ENCODE assay signal across 15 cellular contexts in genomic region chr4:60723796-60724195, GRCh38.
"Had no signal": no experiment of that assay in that cellular context is flagged by ENCODE, and none has a peak within 500 bp of the region (broad histone marks: within the 10 kb centered on the region; RNA-seq: fewer than 3 reads in every experiment).

No MANE protein-coding gene starts in this region.

- H3K9me3 Mint-ChIP-seq: neural progenitor cell had no signal

- H3K27me3 Mint-ChIP-seq: activated CD4-positive, alpha-beta memory T cell treated with anti-CD3 and anti-CD28 coated beads, Interleukin-2, amount 10 ng/mL, durations not matched to agents 7 days and 5 days; activated naive CD8-positive, alpha-beta T cell treated with anti-CD3 and anti-CD28 coated beads, Interleukin-2, amount 50 U/mL, for 24 hours had no signal

- DNase-seq: activated CD4-positive, alpha-beta memory T cell treated with anti-CD3 and anti-CD28 coated beads, Interleukin-2, amount 10 ng/mL, durations not matched to agents 7 days and 5 days; activated CD4-positive, alpha-beta T cell treated with anti-CD3 and anti-CD28 coated beads for 1 hour; activated naive CD4-positive, alpha-beta T cell treated with Interleukin-2 at 50 U/mL for 16 hours; activated naive CD8-positive, alpha-beta T cell treated with anti-CD3 and anti-CD28 coated beads, Interleukin-2, amount 50 U/mL, for 24 hours; cerebellar nuclear complex; foreskin melanocyte; heart right ventricle; kidney; stomach; thyroid gland had no signal

- H3K36me3 Mint-ChIP-seq: neural progenitor cell had no signal

- H3K4me1 ChIP-seq: esophagus muscularis mucosa, heart right ventricle, neural progenitor cell, parathyroid adenoma, stomach, thyroid gland, vagina had no signal

- H3K27ac Mint-ChIP-seq: activated CD4-positive, alpha-beta memory T cell treated with anti-CD3 and anti-CD28 coated beads, Interleukin-2, amount 10 ng/mL, durations not matched to agents 7 days and 5 days; activated naive CD8-positive, alpha-beta T cell treated with anti-CD3 and anti-CD28 coated beads, Interleukin-2, amount 50 U/mL, for 24 hours; neural progenitor cell had no signal

- ATAC-seq: activated naive CD8-positive, alpha-beta T cell treated with anti-CD3 and anti-CD28 coated beads, Interleukin-2, amount 50 U/mL, for 24 hours had no signal

- H3K4me3 Mint-ChIP-seq: activated CD4-positive, alpha-beta memory T cell treated with anti-CD3 and anti-CD28 coated beads, Interleukin-2, amount 10 ng/mL, durations not matched to agents 7 days and 5 days; activated naive CD8-positive, alpha-beta T cell treated with anti-CD3 and anti-CD28 coated beads, Interleukin-2, amount 50 U/mL, for 24 hours; mesothelial cell of epicardium; neural progenitor cell had no signal

- H2AFZ ChIP-seq: parathyroid adenoma had no signal

- H3K9ac ChIP-seq: neural progenitor cell, parathyroid adenoma had no signal

- FAIRE-seq: kidney had no signal

- H3K4me2 ChIP-seq: neural progenitor cell had no signal

- H3K27me3 ChIP-seq: esophagus muscularis mucosa, heart right ventricle, neural progenitor cell, stomach, thyroid gland, vagina had no signal

- H3K4me1 Mint-ChIP-seq: activated CD4-positive, alpha-beta memory T cell treated with anti-CD3 and anti-CD28 coated beads, Interleukin-2, amount 10 ng/mL, durations not matched to agents 7 days and 5 days; activated naive CD8-positive, alpha-beta T cell treated with anti-CD3 and anti-CD28 coated beads, Interleukin-2, amount 50 U/mL, for 24 hours had no signal

- H3K4me3 ChIP-seq: esophagus muscularis mucosa, heart right ventricle, neural progenitor cell, stomach, thyroid gland, vagina had no signal

- H3K27ac ChIP-seq: esophagus muscularis mucosa, neural progenitor cell, parathyroid adenoma, stomach, thyroid gland, vagina had no signal

- H3K79me2 ChIP-seq: parathyroid adenoma had no signal

- H3K9me3 ChIP-seq: esophagus muscularis mucosa, thyroid gland, vagina had no signal

- H3K36me3 ChIP-seq: esophagus muscularis mucosa, heart right ventricle, neural progenitor cell, stomach, thyroid gland, vagina had no signal
